In the genomic region with DNA sequence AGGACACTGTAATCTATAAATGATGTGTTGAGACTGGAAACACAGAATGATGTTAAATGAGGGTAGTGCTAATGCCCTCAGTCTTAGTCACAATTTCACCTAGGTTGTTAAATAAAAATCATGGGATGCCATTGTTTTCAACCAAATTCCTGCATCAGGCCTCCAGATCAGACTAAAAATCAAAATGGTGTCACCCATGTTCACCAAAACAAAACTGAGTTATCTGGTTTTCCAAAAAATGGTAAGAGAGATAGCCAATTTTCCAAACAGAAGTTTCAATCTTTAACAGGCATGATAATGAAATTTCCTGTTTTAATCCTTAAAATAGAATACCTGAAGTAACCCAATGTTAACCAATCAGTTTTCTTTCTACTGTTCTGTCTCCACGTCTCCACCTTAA, we compare ENCODE assay signal across 24 cellular contexts.
"Had no signal": no experiment of that assay in that cellular context is flagged by ENCODE, and none has a peak within 500 bp of the region (broad histone marks: within the 10 kb centered on the region; RNA-seq: fewer than 3 reads in every experiment).

No MANE protein-coding gene starts in this region.

- DNase-seq: activated CD4-positive, alpha-beta T cell treated with anti-CD3 and anti-CD28 coated beads, Interleukin-2, amount 10 ng/mL, durations not matched to agents 24 days and 14 days; activated CD4-positive, alpha-beta T cell treated with anti-CD3 and anti-CD28 coated beads, Interleukin-2, amount 50 U/mL, for 4 hours; activated CD8-positive, alpha-beta T cell treated with anti-CD3 and anti-CD28 coated beads for 36 hours; activated gamma-delta T cell; activated naive CD4-positive, alpha-beta T cell treated with Interleukin-2 at 50 U/mL for 16 hours; activated naive CD8-positive, alpha-beta T cell treated with anti-CD3 and anti-CD28 coated beads, Interleukin-2, amount 10 ng/mL, durations not matched to agents 7 days and 5 days; activated T-cell treated with anti-CD3 and anti-CD28 coated beads, Interleukin-2, amount 50 U/mL, for 1 hour; amygdala; NCI-H1105; NCI-H1417 treated with DMSO at 0.1 percent for 48 hours; NCI-H1694; NCI-H1930; NCI-H345; NCI-H510A; NCI-H526; NCI-H748 treated with DMSO at 0.1 percent for 48 hours; NK-92 treated with Interleukin-12 subunit alpha and Interleukin-12 subunit beta, amount 100 ng/mL, for 24 hours; Peyer's patch; RPMI8226; SHP77 treated with DMSO at 0.1 percent for 48 hours; SK-N-SH had no signal

- H3K27me3 ChIP-seq: ascending aorta, Peyer's patch, SJSA1 had no signal

- H3K4me3 ChIP-seq: ascending aorta, Peyer's patch, SJSA1 had no signal

- H3K36me3 ChIP-seq: ascending aorta, Peyer's patch had no signal

- ATAC-seq: activated CD8-positive, alpha-beta T cell treated with anti-CD3 and anti-CD28 coated beads for 36 hours had no signal

- H3K27ac ChIP-seq: ascending aorta, KMS-11, Peyer's patch, SJSA1 had no signal

- H3K9me3 ChIP-seq: ascending aorta, Peyer's patch, SJSA1, SK-N-SH had no signal

- H3K9me2 ChIP-seq: SK-N-SH had no signal

- H3K4me2 ChIP-seq: KMS-11, SK-N-SH had no signal

- H3K9ac ChIP-seq: KMS-11, SK-N-SH had no signal
